Comparison of ENCODE assay signal across 13 cellular contexts in the genomic region with DNA sequence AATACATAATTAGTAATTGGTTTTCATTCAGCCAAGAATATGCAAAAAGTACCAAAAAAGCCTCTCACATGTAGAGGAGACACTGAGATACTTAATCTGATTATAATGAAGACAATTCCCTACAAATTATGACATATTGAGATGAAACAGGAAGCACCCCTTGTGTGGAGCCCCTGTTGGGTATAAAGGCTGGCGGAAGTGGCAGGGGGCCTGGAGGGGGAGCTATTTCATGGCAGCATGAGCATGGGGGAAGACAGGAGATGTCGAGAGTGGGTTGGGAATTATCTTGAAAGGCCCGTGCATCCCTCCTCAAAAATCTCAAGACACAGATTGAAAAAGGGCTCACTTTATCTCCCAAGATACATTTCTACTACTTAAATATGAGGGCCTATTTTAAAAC.
DNase-seq lines count a peak whose midpoint lies in the region; ATAC-seq, FAIRE-seq and TF ChIP-seq lines count a peak whose summit lies in the region.
"Had no signal": no experiment of that assay in that cellular context is flagged by ENCODE, and none has a peak within 500 bp of the region (broad histone marks: within the 10 kb centered on the region; RNA-seq: fewer than 3 reads in every experiment).

No MANE protein-coding gene starts in this region.

- DNase-seq in HepG2 (ENCODE audit: low spot score) (no peak), right lobe of liver (no peak), WTC11 (ENCODE audit: low spot score) (no peak), hepatocyte (ENCODE audit: low spot score) (no peak), GM12892 (ENCODE audit: insufficient read length) (no peak), superior temporal gyrus (ENCODE audit: extremely low spot score) (no peak), HTR-8/SVneo (ENCODE audit: insufficient read length, low spot score) (no peak), GDM1 (lab: John Stamatoyannopoulos, UW) (no peak)
- DNase-seq: NCI-H2171; stimulated activated naive B cell treated with anti-CD40 and anti-IgM and Interleukin-4, amounts not matched to agents 10 μg/mL and 1 μg/mL and 100 μg/mL, for 72 hours; T-helper 1 cell had no signal

- no peaks in the 10 kb centered on the region for H3K27me3 Mint-ChIP-seq in WTC11 (ENCODE audit: low read depth)
- H3K27me3 Mint-ChIP-seq: stimulated activated naive B cell treated with anti-CD40 and anti-IgM and Interleukin-4, amounts not matched to agents 10 μg/mL and 1 μg/mL and 100 μg/mL, for 72 hours had no signal

- WGBS in HepG2 (ENCODE audit: low lambda C conversion rate): 96% methylated on average over 3 of the region's 3 CpGs
- 52% methylated on average over 3 of the region's 3 CpGs for WGBS in right lobe of liver (ENCODE audit: insufficient coverage, low coverage, low lambda C conversion rate, missing lambda C conversion rate)
- 81% methylated on average over 3 of the region's 3 CpGs for WGBS in hepatocyte (ENCODE audit: low lambda C conversion rate, missing lambda C conversion rate)

- intact Hi-C loops in HepG2 (cut with micrococcal nuclease; ENCODE audit: unreplicated experiment) (no loop called here), right lobe of liver (cut with DNase I) (no loop called here)

- TF ChIP-seq CTCF in HepG2 (CRISPR knock-in tag; IDR thresholded peaks at IDR 0.05) (0 out of 2 replicates have a peak, but pooled peaks have one; percentile 14), right lobe of liver (IDR thresholded peaks at IDR 0.05) (peak in 1 of 4 donors; percentile 4), WTC11 (IDR thresholded peaks at IDR 0.05) (no peak), hepatocyte (IDR thresholded peaks at IDR 0.05; ENCODE audit: poor library complexity) (no peak)

- H3K4me1 ChIP-seq in HepG2 (ENCODE audit: insufficient read depth, low read length): peaks cover 67% of the 10 kb centered on the region
- peaks cover 0 to 12% (median 0%) of the 10 kb centered on the region in 4 donors for H3K4me1 ChIP-seq in right lobe of liver
- H3K4me1 ChIP-seq in hepatocyte (ENCODE audit: insufficient read depth): peaks cover 15% of the 10 kb centered on the region

- H3K9me3 Mint-ChIP-seq in WTC11: no peaks in the 10 kb centered on the region

- TF ChIP-seq RAD21 in HepG2 (CRISPR knock-in tag; IDR thresholded peaks at IDR 0.05): no peak

- H3K36me3 ChIP-seq in HepG2 (replicated peaks in 1 of 2; ENCODE audit: control insufficient read depth in 1 of 2, insufficient read depth in 2 of 2, low read length in 2 of 2) (no peaks in the 10 kb centered on the region), right lobe of liver (no peaks in the 10 kb centered on the region), hepatocyte (replicated peaks; ENCODE audit: insufficient read depth, low read depth) (no peaks in the 10 kb centered on the region)

- CTCF ChIA-PET in HepG2 (lab: Yijun Ruan, JAX; ENCODE audit: low intra/inter-chr PET ratio, low total read pairs): no interaction called here
- CTCF ChIA-PET in WTC11 (lab: Charles Lee): interaction anchor here (0.7 to 1.6 kb wide), 6 partner anchors 10 to 364 kb away, joined by 3 to 5 read pairs (median 3); no protein-coding TSS in a partner anchor

- H3K4me2 ChIP-seq in HepG2 (ENCODE audit: low read depth, low read length): 0 out of 2 replicates have a peak overlapping the region, but pooled peaks have one; percentile 59
- H3K4me2 ChIP-seq in hepatocyte: no peak overlapping the region

- H3K4me3 ChIP-seq in HepG2 (replicated peaks in 1 of 3; ENCODE audit: insufficient read depth in 1 of 3, low read depth in 2 of 3, low read length in 3 of 3): no peak overlapping the region
- no peak overlapping the region for H3K4me3 ChIP-seq in right lobe of liver
- H3K4me3 ChIP-seq in hepatocyte: no peak overlapping the region

- ATAC-seq in HepG2: no peak
- no peak for ATAC-seq in right lobe of liver
- peak; percentile 14; the same call in 1 of the 2 replicates for ATAC-seq in WTC11

- H2AFZ ChIP-seq in HepG2 (ENCODE audit: low read length) (no peak overlapping the region), hepatocyte (no peak overlapping the region)

- no peak overlapping the region for H3K9ac ChIP-seq in HepG2 (ENCODE audit: insufficient read depth, low read depth, low read length)

- TF ChIP-seq POLR2A in HepG2 (IDR thresholded peaks at IDR 0.05; ENCODE audit: insufficient read depth in 1 of 2, low read depth in 2 of 2, low read length in 2 of 2) (no peak), right lobe of liver (IDR thresholded peaks at IDR 0.05) (no peak), GM12892 (IDR thresholded peaks at IDR 0.05; ENCODE audit: low read depth, low read length) (no peak)

- H3K27ac Mint-ChIP-seq in WTC11: no peak overlapping the region
- H3K27ac Mint-ChIP-seq: stimulated activated naive B cell treated with anti-CD40 and anti-IgM and Interleukin-4, amounts not matched to agents 10 μg/mL and 1 μg/mL and 100 μg/mL, for 72 hours had no signal

- no peaks in the 10 kb centered on the region for H3K9me2 ChIP-seq in hepatocyte (replicated peaks; ENCODE audit: insufficient read depth)

- no peaks in the 10 kb centered on the region for H3K36me3 Mint-ChIP-seq in WTC11

- in situ Hi-C loops in HepG2 (cut with HindIII; ENCODE audit: extremely low pct_ligation_motif_present, low pct_unique_long_range_greater_than_20kb): no loop called here

- no peaks in the 10 kb centered on the region for H3K9me3 ChIP-seq in HepG2 (ENCODE audit: low read length)
- H3K9me3 ChIP-seq in right lobe of liver: no peaks in the 10 kb centered on the region
- no peaks in the 10 kb centered on the region for H3K9me3 ChIP-seq in hepatocyte (ENCODE audit: low read depth)

- H3K27ac ChIP-seq in HepG2 (ENCODE audit: extremely low read length, insufficient read depth, low read length) (peak overlapping the region; percentile 37), right lobe of liver (peak overlapping the region in 1 of 3 donors; percentile 19), hepatocyte (peak overlapping the region; percentile 2)

- H3K4me1 Mint-ChIP-seq in WTC11: peaks cover 89% of the 10 kb centered on the region

- no TSS peak for BruUV-seq in HepG2 (replicated peaks; lab: Mats Ljungman, UMichigan)

- H3K79me2 ChIP-seq in HepG2 (ENCODE audit: insufficient read depth, low read length) (peaks cover 19% of the 10 kb centered on the region), hepatocyte (peaks cover 31% of the 10 kb centered on the region)

- no peak for FAIRE-seq in HepG2 (lab: Jason Lieb, UNC)
- no peak for FAIRE-seq in GM12892 (lab: Jason Lieb, UNC)
- no peak for FAIRE-seq in HTR-8/SVneo (lab: Jason Lieb, UNC)
- FAIRE-seq: endothelial cell of umbilical vein, islet of Langerhans had no signal

- H3K27me3 ChIP-seq in HepG2 (ENCODE audit: control insufficient read depth in 1 of 2, insufficient read depth in 2 of 2, low read length in 2 of 2): no peaks in the 10 kb centered on the region
- no peaks in the 10 kb centered on the region for H3K27me3 ChIP-seq in right lobe of liver
- H3K27me3 ChIP-seq in hepatocyte: no peaks in the 10 kb centered on the region

- no peak overlapping the region for H3K4me3 Mint-ChIP-seq in WTC11
- H3K4me3 Mint-ChIP-seq: stimulated activated naive B cell treated with anti-CD40 and anti-IgM and Interleukin-4, amounts not matched to agents 10 μg/mL and 1 μg/mL and 100 μg/mL, for 72 hours had no signal

- POLR2A ChIA-PET in HepG2 (lab: Yijun Ruan, JAX): no interaction called here
- POLR2A ChIA-PET in WTC11 (lab: Charles Lee): no interaction called here

- no peaks in the 10 kb centered on the region for H4K20me1 ChIP-seq in HepG2 (ENCODE audit: insufficient read depth, low read length)
- no peaks in the 10 kb centered on the region for H4K20me1 ChIP-seq in hepatocyte (ENCODE audit: insufficient read depth, poor library complexity, severe bottlenecking)

- TF ChIP-seq EP300 in HepG2 (IDR thresholded peaks at IDR 0.05; ENCODE audit: low read depth in 2 of 2, low read length in 2 of 2) (no peak), HepG2 (CRISPR knock-in tag; IDR thresholded peaks at IDR 0.05; ENCODE audit: borderline replicate concordance) (no peak)

TF ChIP-seq in HepG2, 621 proteins besides CTCF, POLR2A, EP300 and RAD21:
- TF ChIP-seq ZNF546 (CRISPR knock-in tag; conservative IDR thresholded peaks at IDR 0.05): no peak
- TF ChIP-seq, protein P1, sequence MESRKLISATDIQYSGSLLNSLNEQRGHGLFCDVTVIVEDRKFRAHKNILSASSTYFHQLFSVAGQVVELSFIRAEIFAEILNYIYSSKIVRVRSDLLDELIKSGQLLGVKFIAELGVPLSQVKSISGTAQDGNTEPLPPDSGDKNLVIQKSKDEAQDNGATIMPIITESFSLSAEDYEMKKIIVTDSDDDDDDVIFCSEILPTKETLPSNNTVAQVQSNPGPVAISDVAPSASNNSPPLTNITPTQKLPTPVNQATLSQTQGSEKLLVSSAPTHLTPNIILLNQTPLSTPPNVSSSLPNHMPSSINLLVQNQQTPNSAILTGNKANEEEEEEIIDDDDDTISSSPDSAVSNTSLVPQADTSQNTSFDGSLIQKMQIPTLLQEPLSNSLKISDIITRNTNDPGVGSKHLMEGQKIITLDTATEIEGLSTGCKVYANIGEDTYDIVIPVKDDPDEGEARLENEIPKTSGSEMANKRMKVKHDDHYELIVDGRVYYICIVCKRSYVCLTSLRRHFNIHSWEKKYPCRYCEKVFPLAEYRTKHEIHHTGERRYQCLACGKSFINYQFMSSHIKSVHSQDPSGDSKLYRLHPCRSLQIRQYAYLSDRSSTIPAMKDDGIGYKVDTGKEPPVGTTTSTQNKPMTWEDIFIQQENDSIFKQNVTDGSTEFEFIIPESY (CRISPR knock-in tag; IDR thresholded peaks at IDR 0.05): peak; percentile 62; the same call in 1 of the 2 replicates

TF ChIP-seq in WTC11, 78 proteins besides CTCF, POLR2A, EP300 and RAD21 (continues in another document):
- TF ChIP-seq, protein P2, sequence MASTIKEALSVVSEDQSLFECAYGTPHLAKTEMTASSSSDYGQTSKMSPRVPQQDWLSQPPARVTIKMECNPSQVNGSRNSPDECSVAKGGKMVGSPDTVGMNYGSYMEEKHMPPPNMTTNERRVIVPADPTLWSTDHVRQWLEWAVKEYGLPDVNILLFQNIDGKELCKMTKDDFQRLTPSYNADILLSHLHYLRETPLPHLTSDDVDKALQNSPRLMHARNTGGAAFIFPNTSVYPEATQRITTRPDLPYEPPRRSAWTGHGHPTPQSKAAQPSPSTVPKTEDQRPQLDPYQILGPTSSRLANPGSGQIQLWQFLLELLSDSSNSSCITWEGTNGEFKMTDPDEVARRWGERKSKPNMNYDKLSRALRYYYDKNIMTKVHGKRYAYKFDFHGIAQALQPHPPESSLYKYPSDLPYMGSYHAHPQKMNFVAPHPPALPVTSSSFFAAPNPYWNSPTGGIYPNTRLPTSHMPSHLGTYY (CRISPR knock-in tag; IDR thresholded peaks at IDR 0.05): no peak
- TF ChIP-seq FOXK1 (CRISPR knock-in tag; IDR thresholded peaks at IDR 0.05) (no peak), ELF4 (CRISPR knock-in tag; IDR thresholded peaks at IDR 0.05; ENCODE audit: low read depth) (no peak)
